Comparison of ENCODE assay signal across 13 cellular contexts in the genomic region with DNA sequence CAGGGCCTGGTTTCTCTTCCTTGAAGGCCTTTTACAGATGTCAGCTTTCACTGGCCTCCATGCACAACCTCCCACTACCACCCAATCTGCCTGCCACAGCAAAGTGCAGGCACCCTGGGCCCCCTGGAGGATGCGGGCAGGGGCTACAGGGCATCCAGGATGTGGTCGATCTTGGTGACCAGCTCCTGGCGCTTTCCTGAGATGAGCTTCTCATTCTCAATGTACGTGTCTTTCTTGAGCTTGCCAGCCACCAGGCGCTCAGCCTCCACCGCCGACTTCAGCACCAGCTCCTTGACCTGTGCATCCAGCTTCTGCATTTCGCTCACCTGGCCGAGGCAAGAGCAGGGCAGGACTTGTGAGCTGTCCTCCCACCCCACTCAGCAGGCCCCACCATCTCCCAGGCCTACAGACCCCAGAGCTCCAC. TPM values are rescaled to one million over a fixed set of nuclear protein-coding genes. Genes with fewer than 3 reads are reported as not detected.
A peak's percentile ranks its signal among the peaks of the same experiment; 100 is the strongest.
DNase-seq lines count a peak whose midpoint lies in the region; ATAC-seq and TF ChIP-seq lines count a peak whose summit lies in the region.
"Had no signal": no experiment of that assay in that cellular context is flagged by ENCODE, and none has a peak within 500 bp of the region (broad histone marks: within the 10 kb centered on the region; RNA-seq: fewer than 3 reads in every experiment).

No MANE protein-coding gene starts in this region.

- H3K36me3 Mint-ChIP-seq in activated T-helper 1 cell treated with anti-CD3 and anti-CD28 coated beads, Interleukin-12 subunit alpha, Interleukin-12 subunit beta, Interleukin-2, Interleukin-4 antibody, amounts not matched to agents 30 ng/mL and 10 ng/mL and 1 ng/mL, durations not matched to agents 14 hours and 24 hours and 36 hours (ENCODE audit: low read depth) = peaks cover 50% of the 10 kb centered on the region

- H3K4me1 ChIP-seq in neutrophil (ENCODE audit: control insufficient read depth in 1 of 2, insufficient read depth in 1 of 2, low read depth in 1 of 2, low read length in 1 of 2) (peaks cover 33 to 34% of the 10 kb centered on the region in 2 experiments), colonic mucosa (peaks cover 8% of the 10 kb centered on the region)
- H3K4me1 ChIP-seq: SJCRH30 had no signal

- H3K27ac ChIP-seq in neutrophil (peak overlapping the region; percentile 83), colonic mucosa (no peak overlapping the region)
- H3K27ac ChIP-seq: heart left ventricle, SJCRH30 had no signal

- no peaks in the 10 kb centered on the region for H3K9me3 Mint-ChIP-seq in activated T-helper 1 cell treated with anti-CD3 and anti-CD28 coated beads, Interleukin-12 subunit alpha, Interleukin-12 subunit beta, Interleukin-2, Interleukin-4 antibody, amounts not matched to agents 30 ng/mL and 10 ng/mL and 1 ng/mL, durations not matched to agents 14 hours and 24 hours and 36 hours

- H3K4me3 ChIP-seq in HFF-Myc (replicated peaks; ENCODE audit: low read depth, low read length) (no peak overlapping the region), neutrophil (ENCODE audit: low read depth in 1 of 2, low read length in 1 of 2) (no peak overlapping the region), colonic mucosa (no peak overlapping the region)
- H3K4me3 ChIP-seq: heart left ventricle, SJCRH30 had no signal

- peaks cover 51% of the 10 kb centered on the region for H3K36me3 ChIP-seq in neutrophil
- peaks cover 23% of the 10 kb centered on the region for H3K36me3 ChIP-seq in colonic mucosa

- peak; percentile 9 for DNase-seq in NOMO-1 treated with DMSO at 0.1 percent for 48 hours (lab: John Stamatoyannopoulos, UW; ENCODE audit: unreplicated experiment)
- DNase-seq in NOMO-1 treated with dmso at 0.1 percent for 144 hours (lab: John Stamatoyannopoulos, UW; ENCODE audit: unreplicated experiment) = no peak
- no peak for DNase-seq in HFF-Myc (ENCODE audit: extremely low read depth, low read depth)
- no peak for DNase-seq in activated T-helper 1 cell treated with anti-CD3 and anti-CD28 coated beads, Interleukin-12 subunit alpha, Interleukin-12 subunit beta, Interleukin-2, Interleukin-4 antibody, amounts not matched to agents 30 ng/mL and 10 ng/mL and 1 ng/mL, durations not matched to agents 14 hours and 24 hours and 36 hours (ENCODE audit: low spot score)
- DNase-seq in colonic mucosa = no peak
- no peak for DNase-seq in KBM-7
- DNase-seq: cortex of kidney, heart left ventricle, NCI-H2171, right cardiac atrium, SJCRH30 had no signal

- in situ Hi-C loops in KBM-7 (cut with MboI; ENCODE audit: low pct_unique_long_range_greater_than_20kb, low sequenced_read_pairs) = no loop called here

- H3K4me3 Mint-ChIP-seq in activated T-helper 1 cell treated with anti-CD3 and anti-CD28 coated beads, Interleukin-12 subunit alpha, Interleukin-12 subunit beta, Interleukin-2, Interleukin-4 antibody, amounts not matched to agents 30 ng/mL and 10 ng/mL and 1 ng/mL, durations not matched to agents 14 hours and 24 hours and 36 hours = peak overlapping the region; percentile 46

- H3K9ac ChIP-seq in colonic mucosa (ENCODE audit: low read depth in 2 of 2, low read length in 2 of 2) = no peak overlapping the region

- H3K9me3 ChIP-seq in neutrophil (no peaks in the 10 kb centered on the region), colonic mucosa (no peaks in the 10 kb centered on the region)
- H3K9me3 ChIP-seq: heart left ventricle, SJCRH30 had no signal

- intact Hi-C loops in activated T-helper 1 cell treated with anti-CD3 and anti-CD28 coated beads, Interleukin-12 subunit alpha, Interleukin-12 subunit beta, Interleukin-2, Interleukin-4 antibody, amounts not matched to agents 30 ng/mL and 10 ng/mL and 1 ng/mL, durations not matched to agents 14 hours and 24 hours and 36 hours (cut with micrococcal nuclease) = no loop called here
- intact Hi-C loops in colonic mucosa (cut with DNase I) = no loop called here

- no peaks in the 10 kb centered on the region for H3K27me3 ChIP-seq in neutrophil
- no peaks in the 10 kb centered on the region for H3K27me3 ChIP-seq in colonic mucosa
- H3K27me3 ChIP-seq: heart left ventricle, SJCRH30 had no signal

- peak overlapping the region; percentile 74 for H3K27ac Mint-ChIP-seq in activated T-helper 1 cell treated with anti-CD3 and anti-CD28 coated beads, Interleukin-12 subunit alpha, Interleukin-12 subunit beta, Interleukin-2, Interleukin-4 antibody, amounts not matched to agents 30 ng/mL and 10 ng/mL and 1 ng/mL, durations not matched to agents 14 hours and 24 hours and 36 hours

- no peak for ATAC-seq in HG02759 (IDR thresholded peaks at IDR 0.05; ENCODE audit: unreplicated experiment)
- ATAC-seq: heart left ventricle, right cardiac atrium had no signal

- peak; percentile 10 for TF ChIP-seq CTCF in HFF-Myc (IDR thresholded peaks at IDR 0.05; ENCODE audit: low read depth, low read length, missing control alignments)
- no peak for TF ChIP-seq CTCF in neutrophil (IDR thresholded peaks at IDR 0.05)
- TF ChIP-seq CTCF in colonic mucosa (IDR thresholded peaks at IDR 0.05) = no peak

- no peaks in the 10 kb centered on the region for H3K27me3 Mint-ChIP-seq in activated T-helper 1 cell treated with anti-CD3 and anti-CD28 coated beads, Interleukin-12 subunit alpha, Interleukin-12 subunit beta, Interleukin-2, Interleukin-4 antibody, amounts not matched to agents 30 ng/mL and 10 ng/mL and 1 ng/mL, durations not matched to agents 14 hours and 24 hours and 36 hours (ENCODE audit: insufficient read depth)

- peaks cover 37% of the 10 kb centered on the region for H3K4me1 Mint-ChIP-seq in activated T-helper 1 cell treated with anti-CD3 and anti-CD28 coated beads, Interleukin-12 subunit alpha, Interleukin-12 subunit beta, Interleukin-2, Interleukin-4 antibody, amounts not matched to agents 30 ng/mL and 10 ng/mL and 1 ng/mL, durations not matched to agents 14 hours and 24 hours and 36 hours (ENCODE audit: low read depth)

RNA-seq across cellular contexts. Expression of a gene that starts 30.3 kb away (rescaled TPM):
- total RNA-seq in activated T-helper 1 cell treated with anti-CD3 and anti-CD28 coated beads, Interleukin-12 subunit alpha, Interleukin-12 subunit beta, Interleukin-2, Interleukin-4 antibody, amounts not matched to agents 30 ng/mL and 10 ng/mL and 1 ng/mL, durations not matched to agents 14 hours and 24 hours and 36 hours = 190 and 194 TPM in 2 replicates
- 100 to 1,000 TPM; 188 to 314 TPM for total RNA-seq in colonic mucosa
